Comparison of ENCODE assay signal across 15 cellular contexts in genomic region chr13:24253520-24254150, GRCh38. TPM values are rescaled to one million over a fixed set of nuclear protein-coding genes. Genes with fewer than 3 reads are reported as not detected.
A peak's percentile ranks its signal among the peaks of the same experiment; 100 is the strongest.
DNase-seq lines count a peak whose midpoint lies in the region; ATAC-seq and TF ChIP-seq lines count a peak whose summit lies in the region.
"Had no signal": no experiment of that assay in that cellular context is flagged by ENCODE, and none has a peak within 500 bp of the region (broad histone marks: within the 10 kb centered on the region; RNA-seq: fewer than 3 reads in every experiment).

No MANE protein-coding gene starts in this region.

- TF ChIP-seq CTCF in lower lobe of right lung (IDR thresholded peaks at IDR 0.05) = no peak
- TF ChIP-seq CTCF in thoracic aorta (IDR thresholded peaks at IDR 0.05) = no peak

- peak; percentile 56 for DNase-seq in activated CD8-positive, alpha-beta memory T cell treated with anti-CD3 and anti-CD28 coated beads, Interleukin-2, amount 10 ng/mL, durations not matched to agents 7 days and 5 days
- no peak for DNase-seq in activated CD8-positive, alpha-beta memory T cell treated with anti-CD3 and anti-CD28 coated beads for 24 hours
- DNase-seq in activated T-cell treated with anti-CD3 and anti-CD28 coated beads, Interleukin-2, amount 50 U/mL, for 72 hours = no peak
- DNase-seq in lower lobe of right lung = no peak
- DNase-seq in thoracic aorta (ENCODE audit: low spot score) = no peak
- no peak for DNase-seq in glomerular visceral epithelial cell (ENCODE audit: extremely low spot score)
- DNase-seq in central memory CD4-positive, alpha-beta T cell = no peak
- DNase-seq: DND-41, gastrocnemius medialis, GM23248, NCI-H2227 treated with DMSO at 0.1 percent for 48 hours had no signal

- peak overlapping the region; percentile 95 for H3K27ac Mint-ChIP-seq in activated CD8-positive, alpha-beta memory T cell treated with anti-CD3 and anti-CD28 coated beads, Interleukin-2, amount 10 ng/mL, durations not matched to agents 7 days and 5 days
- peak overlapping the region; percentile 97 for H3K27ac Mint-ChIP-seq in activated T-cell treated with anti-CD3 and anti-CD28 coated beads, Interleukin-2, amount 50 U/mL, for 72 hours

- H3K9me3 Mint-ChIP-seq in activated CD8-positive, alpha-beta memory T cell treated with anti-CD3 and anti-CD28 coated beads, Interleukin-2, amount 10 ng/mL, durations not matched to agents 7 days and 5 days (ENCODE audit: low read depth) = no peaks in the 10 kb centered on the region
- no peaks in the 10 kb centered on the region for H3K9me3 Mint-ChIP-seq in activated T-cell treated with anti-CD3 and anti-CD28 coated beads, Interleukin-2, amount 50 U/mL, for 72 hours

- ATAC-seq in activated CD8-positive, alpha-beta memory T cell treated with anti-CD3 and anti-CD28 coated beads, Interleukin-2, amount 10 ng/mL, durations not matched to agents 7 days and 5 days = no peak
- ATAC-seq in activated T-cell treated with anti-CD3 and anti-CD28 coated beads, Interleukin-2, amount 50 U/mL, for 72 hours (replicated peaks in 1 of 2) = no peak
- ATAC-seq in lower lobe of right lung (peak; percentile 34 to 44), thoracic aorta (ENCODE audit: insufficient number of reproducible peaks, low FRiP score, low read depth) (no peak), HG02981 (IDR thresholded peaks at IDR 0.05; ENCODE audit: unreplicated experiment) (no peak)
- ATAC-seq: gastrocnemius medialis, Panc1 had no signal

- peak overlapping the region; percentile 84 for H3K4me3 Mint-ChIP-seq in activated CD8-positive, alpha-beta memory T cell treated with anti-CD3 and anti-CD28 coated beads, Interleukin-2, amount 10 ng/mL, durations not matched to agents 7 days and 5 days
- peak overlapping the region; percentile 94 to 97 for H3K4me3 Mint-ChIP-seq in activated T-cell treated with anti-CD3 and anti-CD28 coated beads, Interleukin-2, amount 50 U/mL, for 72 hours

- H3K36me3 ChIP-seq in lower lobe of right lung (peaks cover 23% of the 10 kb centered on the region), thoracic aorta (no peaks in the 10 kb centered on the region)
- H3K36me3 ChIP-seq: ascending aorta, gastrocnemius medialis, vagina had no signal

- CTCF ChIA-PET in activated CD8-positive, alpha-beta memory T cell treated with anti-CD3 and anti-CD28 coated beads, Interleukin-2, amount 10 ng/mL, durations not matched to agents 7 days and 5 days (lab: Charles Lee) = interaction anchor here (1.2 to 2.7 kb wide), 7 partner anchors 11 to 45 kb away, joined by 3 to 14 read pairs (median 6); no protein-coding TSS in a partner anchor

- peaks cover 17% of the 10 kb centered on the region for H3K4me1 ChIP-seq in lower lobe of right lung
- H3K4me1 ChIP-seq in thoracic aorta (ENCODE audit: control insufficient read depth in 1 of 2, low read depth in 2 of 2) = no peaks in the 10 kb centered on the region
- H3K4me1 ChIP-seq: ascending aorta, gastrocnemius medialis had no signal

- peaks cover 75% of the 10 kb centered on the region for H3K4me1 Mint-ChIP-seq in activated CD8-positive, alpha-beta memory T cell treated with anti-CD3 and anti-CD28 coated beads, Interleukin-2, amount 10 ng/mL, durations not matched to agents 7 days and 5 days
- peaks cover 97% of the 10 kb centered on the region for H3K4me1 Mint-ChIP-seq in activated T-cell treated with anti-CD3 and anti-CD28 coated beads, Interleukin-2, amount 50 U/mL, for 72 hours (ENCODE audit: low read depth)

- H3K27me3 ChIP-seq in lower lobe of right lung (ENCODE audit: low read depth) (no peaks in the 10 kb centered on the region), thoracic aorta (replicated peaks; ENCODE audit: insufficient read depth) (no peaks in the 10 kb centered on the region)
- H3K27me3 ChIP-seq: ascending aorta, gastrocnemius medialis, vagina had no signal

- H3K4me3 ChIP-seq in lower lobe of right lung (peak overlapping the region; percentile 29), thoracic aorta (peak overlapping the region; percentile 25)
- H3K4me3 ChIP-seq: ascending aorta, gastrocnemius medialis, GM23248 had no signal

- intact Hi-C loops in lower lobe of right lung (cut with DNase I) = no loop called here

- peaks cover 46% of the 10 kb centered on the region for H3K36me3 Mint-ChIP-seq in activated CD8-positive, alpha-beta memory T cell treated with anti-CD3 and anti-CD28 coated beads, Interleukin-2, amount 10 ng/mL, durations not matched to agents 7 days and 5 days
- peaks cover 14 to 26% of the 10 kb centered on the region in 2 donors for H3K36me3 Mint-ChIP-seq in activated T-cell treated with anti-CD3 and anti-CD28 coated beads, Interleukin-2, amount 50 U/mL, for 72 hours (ENCODE audit: insufficient read depth in 2 of 2)

- H3K27ac ChIP-seq in lower lobe of right lung (peak overlapping the region; percentile 78), thoracic aorta (no peak overlapping the region)
- H3K27ac ChIP-seq: ascending aorta, gastrocnemius medialis, GM23248, vagina had no signal

- no peaks in the 10 kb centered on the region for H3K9me3 ChIP-seq in lower lobe of right lung
- no peaks in the 10 kb centered on the region for H3K9me3 ChIP-seq in thoracic aorta
- H3K9me3 ChIP-seq: ascending aorta, gastrocnemius medialis, vagina had no signal

- no peaks in the 10 kb centered on the region for H3K27me3 Mint-ChIP-seq in activated CD8-positive, alpha-beta memory T cell treated with anti-CD3 and anti-CD28 coated beads, Interleukin-2, amount 10 ng/mL, durations not matched to agents 7 days and 5 days
- no peaks in the 10 kb centered on the region for H3K27me3 Mint-ChIP-seq in activated T-cell treated with anti-CD3 and anti-CD28 coated beads, Interleukin-2, amount 50 U/mL, for 72 hours (ENCODE audit: low read depth)

RNA-seq across cellular contexts. Expression of gene C1QTNF9, which starts 55.7 kb away (rescaled TPM):
- not detected for total RNA-seq in activated CD8-positive, alpha-beta memory T cell treated with anti-CD3 and anti-CD28 coated beads, Interleukin-2, amount 10 ng/mL, durations not matched to agents 7 days and 5 days
- total RNA-seq in activated T-cell treated with anti-CD3 and anti-CD28 coated beads, Interleukin-2, amount 50 U/mL, for 72 hours = under 1 TPM in 1 of 2 donors, not detected in 1; 0.14 TPM
- total RNA-seq in lower lobe of right lung (not detected), thoracic aorta (under 1 TPM in 1 of 2 donors, not detected in 1; 0.41 TPM)
- total RNA-seq: ascending aorta, GM23248, vagina had no signal

Comparison
In these comparisons a context has a peak if more than half of its experiments do, and no peak if none do; other contexts are left out.
1. ATAC-seq: peak in lower lobe of right lung (2 of 2); none in activated CD8-positive, alpha-beta memory T cell treated with anti-CD3 and anti-CD28 coated beads, Interleukin-2, amount 10 ng/mL, durations not matched to agents 7 days and 5 days (single experiment), activated T-cell treated with anti-CD3 and anti-CD28 coated beads, Interleukin-2, amount 50 U/mL, for 72 hours (0 of 2), thoracic aorta (single experiment) and HG02981 (single experiment).